23 cellular contexts compared by ENCODE assay signal in genomic region chr1:190328871-190329270, GRCh38.
DNase-seq lines count a peak whose midpoint lies in the region; ATAC-seq, FAIRE-seq and TF ChIP-seq lines count a peak whose summit lies in the region.
"Had no signal": no experiment of that assay in that cellular context is flagged by ENCODE, and none has a peak within 500 bp of the region (broad histone marks: within the 10 kb centered on the region; RNA-seq: fewer than 3 reads in every experiment).

No MANE protein-coding gene starts in this region.

- no peaks in the 10 kb centered on the region for H3F3A ChIP-seq in PC-3 (ENCODE audit: low read length, unreplicated experiment)

- TF ChIP-seq EP300 in A549 (IDR thresholded peaks at IDR 0.05) (no peak), K562 (IDR thresholded peaks at IDR 0.05; ENCODE audit: low read length) (no peak)

- H3K4me1 Mint-ChIP-seq in MCF 10A (ENCODE audit: insufficient read depth, unreplicated experiment), result peaks cover 17% of the 10 kb centered on the region
- H3K4me1 Mint-ChIP-seq: B cell had no signal

- H3K9me2 ChIP-seq in PC-3 (replicated peaks; ENCODE audit: low read length), result no peaks in the 10 kb centered on the region

- H3K27me3 ChIP-seq in breast epithelium (no peaks in the 10 kb centered on the region), PC-3 (ENCODE audit: low read length) (peaks cover 11% of the 10 kb centered on the region; the same call in 1 of the 2 replicates), K562 (ENCODE audit: control insufficient read depth in 2 of 2, insufficient read depth in 2 of 2, low read length in 2 of 2) (no peaks in the 10 kb centered on the region)
- H3K27me3 ChIP-seq: BLaER1 treated with 17β-estradiol and CSF1 and Interleukin-3, amounts not matched to agents 10 nM and 100 nM had no signal

- H3K4me3 ChIP-seq in breast epithelium, result no peak overlapping the region
- no peak overlapping the region for H3K4me3 ChIP-seq in A549
- H3K4me3 ChIP-seq in PC-3 (ENCODE audit: low read length), result no peak overlapping the region
- H3K4me3 ChIP-seq in K562, result no peak overlapping the region
- H3K4me3 ChIP-seq: BLaER1 treated with 17β-estradiol and CSF1 and Interleukin-3, amounts not matched to agents 10 nM and 100 nM had no signal

- no peaks in the 10 kb centered on the region for H3K9me3 Mint-ChIP-seq in MCF 10A (ENCODE audit: unreplicated experiment)

- 65% methylated on average over 4 of the region's 4 CpGs for WGBS in A549 (ENCODE audit: missing lambda C conversion rate)
- WGBS in K562 (ENCODE audit: insufficient coverage, low coverage, missing lambda C conversion rate), result 0% methylated on average over 4 of the region's 4 CpGs

- H4K20me1 ChIP-seq in PC-3 (ENCODE audit: low read length) (no peaks in the 10 kb centered on the region), K562 (replicated peaks; ENCODE audit: control insufficient read depth, insufficient read depth, low read length) (no peaks in the 10 kb centered on the region)
- H4K20me1 ChIP-seq: BLaER1 treated with 17β-estradiol and CSF1 and Interleukin-3, amounts not matched to agents 10 nM and 100 nM had no signal

- BruUV-seq in MCF 10A (replicated peaks; lab: Mats Ljungman, UMichigan) (no TSS peak), PC-3 (replicated peaks; lab: Mats Ljungman, UMichigan) (no TSS peak), K562 (replicated peaks; lab: Mats Ljungman, UMichigan) (no TSS peak)

- FAIRE-seq in A549 (lab: Jason Lieb, UNC), result no peak
- no peak for FAIRE-seq in K562 (lab: Jason Lieb, UNC)
- FAIRE-seq: A204.1, G401.6, GM12891, GM19239 had no signal

- no peaks in the 10 kb centered on the region for H3K9me3 ChIP-seq in breast epithelium
- no peaks in the 10 kb centered on the region for H3K9me3 ChIP-seq in A549
- no peaks in the 10 kb centered on the region for H3K9me3 ChIP-seq in PC-3 (ENCODE audit: low read length)
- no peaks in the 10 kb centered on the region for H3K9me3 ChIP-seq in K562 (replicated peaks; ENCODE audit: control insufficient read depth, insufficient read depth, low read depth, low read length)
- H3K9me3 ChIP-seq: BLaER1 treated with 17β-estradiol and CSF1 and Interleukin-3, amounts not matched to agents 10 nM and 100 nM; Caco-2 had no signal

- no peaks in the 10 kb centered on the region for H3K9me1 ChIP-seq in K562 (ENCODE audit: control insufficient read depth, insufficient read depth, low read length)

- no peak overlapping the region for H3K9ac ChIP-seq in PC-3 (ENCODE audit: low read length)
- no peak overlapping the region for H3K9ac ChIP-seq in K562 (ENCODE audit: insufficient read depth in 1 of 2, low read depth in 2 of 2, low read length in 2 of 2)
- H3K9ac ChIP-seq: BLaER1 treated with 17β-estradiol and CSF1 and Interleukin-3, amounts not matched to agents 10 nM and 100 nM had no signal

- ATAC-seq in A549 (no peak), PC-3 (no peak), K562 (no peak), HG03196 (IDR thresholded peaks at IDR 0.05; ENCODE audit: unreplicated experiment) (no peak), GM21360 (IDR thresholded peaks at IDR 0.05; ENCODE audit: unreplicated experiment) (no peak)
- ATAC-seq: CD8-positive, alpha-beta T cell had no signal

- TF ChIP-seq CTCF in MCF 10A (IDR thresholded peaks at IDR 0.05; ENCODE audit: unreplicated experiment), result no peak
- TF ChIP-seq CTCF in breast epithelium (IDR thresholded peaks at IDR 0.05), result no peak
- TF ChIP-seq CTCF in A549 (IDR thresholded peaks at IDR 0.05), result no peak
- no peak for TF ChIP-seq CTCF in PC-3 (conservative IDR thresholded peaks at IDR 0.05; ENCODE audit: low read depth, low read length)
- TF ChIP-seq CTCF in K562 (IDR thresholded peaks at IDR 0.05 in 2 of 3, conservative IDR thresholded peaks at IDR 0.05 in 1 of 3; ENCODE audit: insufficient read depth in 2 of 3, low read depth in 1 of 3, low read length in 3 of 3), result no peak

- H3K4me3 Mint-ChIP-seq in MCF 10A (ENCODE audit: unreplicated experiment), result no peak overlapping the region
- H3K4me3 Mint-ChIP-seq: B cell; CD4-positive, alpha-beta T cell; CD8-positive, alpha-beta T cell had no signal

- H3K79me2 ChIP-seq in PC-3 (ENCODE audit: low read length) (no peaks in the 10 kb centered on the region), K562 (ENCODE audit: control insufficient read depth, insufficient read depth, low read length) (no peaks in the 10 kb centered on the region)

- no peak for DNase-seq in MCF 10A (ENCODE audit: unreplicated experiment)
- DNase-seq in breast epithelium (ENCODE audit: low spot score in 2 of 2), result no peak
- DNase-seq in A549 (ENCODE audit: low read depth in 1 of 2, low spot score in 1 of 2), result no peak
- DNase-seq in PC-3, result no peak
- no peak for DNase-seq in K562 (ENCODE audit: extremely low read depth in 1 of 4, low spot score in 3 of 4)
- no peak for DNase-seq in 8988T
- DNase-seq: AML-193; Caco-2; Calu3; CD4-positive, alpha-beta T cell; CD8-positive, alpha-beta T cell; DMS79 treated with DMSO at 0.1 percent for 48 hours; GF-D8 had no signal

- intact Hi-C loops in MCF 10A (cut with micrococcal nuclease), result no loop called here
- intact Hi-C loops in breast epithelium (cut with DNase I; ENCODE audit: low total_unique reads), result no loop called here
- intact Hi-C loops in PC-3 (cut with micrococcal nuclease), result no loop called here
- intact Hi-C loops in K562 (cut with micrococcal nuclease), result no loop called here

- in situ Hi-C loops in K562 (cut with MboI), result no loop called here

- H3K27ac ChIP-seq in breast epithelium (no peak overlapping the region), A549 (no peak overlapping the region), PC-3 (ENCODE audit: low read length) (no peak overlapping the region), K562 (ENCODE audit: extremely low read depth, low read depth, low read length) (no peak overlapping the region)
- H3K27ac ChIP-seq: 22Rv1; BLaER1 treated with 17β-estradiol and CSF1 and Interleukin-3, amounts not matched to agents 10 nM and 100 nM; C4-2B had no signal

- POLR2A ChIA-PET in MCF 10A (lab: Yijun Ruan, JAX), result interaction anchor here (0.7 kb wide), 1 partner anchor 131 kb away, joined by 3 read pairs; no protein-coding TSS in a partner anchor
- POLR2A ChIA-PET in A549 (lab: Yijun Ruan, JAX), result no interaction called here
- POLR2A ChIA-PET in PC-3 (lab: Charles Lee; ENCODE audit: unreplicated experiment), result interaction anchor here (0.7 kb wide), 1 partner anchor 31 kb away, joined by 12 read pairs; no protein-coding TSS in a partner anchor
- POLR2A ChIA-PET in K562 (lab: Yijun Ruan, JAX), result no interaction called here

- H3K4me2 ChIP-seq in A549 (no peak overlapping the region), PC-3 (ENCODE audit: low read length) (peak overlapping the region; percentile 4; the same call in 1 of the 2 replicates), K562 (ENCODE audit: insufficient read depth, low read length) (no peak overlapping the region)
- H3K4me2 ChIP-seq: BLaER1 treated with 17β-estradiol and CSF1 and Interleukin-3, amounts not matched to agents 10 nM and 100 nM had no signal

- H2AFZ ChIP-seq in PC-3 (ENCODE audit: low read length) (no peak overlapping the region), K562 (ENCODE audit: low read depth, low read length) (no peak overlapping the region)

- H3K36me3 Mint-ChIP-seq in MCF 10A (ENCODE audit: insufficient read depth, unreplicated experiment), result no peaks in the 10 kb centered on the region
- H3K36me3 Mint-ChIP-seq: CD8-positive, alpha-beta T cell had no signal

- peak overlapping the region; percentile 62 for H3K27ac Mint-ChIP-seq in MCF 10A (ENCODE audit: low read depth, unreplicated experiment)
- H3K27ac Mint-ChIP-seq: B cell; CD4-positive, alpha-beta T cell; CD8-positive, alpha-beta T cell had no signal

- CTCF ChIA-PET in MCF 10A (lab: Yijun Ruan, JAX) (interaction anchor here (1.1 kb wide), 2 partner anchors 10 to 44 kb away, joined by 3 to 4 read pairs; no protein-coding TSS in a partner anchor), A549 (lab: Yijun Ruan, JAX) (interaction anchor here (1.3 to 1.4 kb wide), 2 partner anchors 7 to 345 kb away, joined by 3 read pairs; no protein-coding TSS in a partner anchor), PC-3 (lab: Charles Lee) (interaction anchor here (0.6 kb wide), 1 partner anchor 708 kb away, joined by 3 read pairs; no protein-coding TSS in a partner anchor), K562 (lab: Yijun Ruan, JAX; ENCODE audit: low intra/inter-chr PET ratio) (no interaction called here)

- H3K4me1 ChIP-seq in breast epithelium (no peaks in the 10 kb centered on the region), A549 (no peaks in the 10 kb centered on the region), PC-3 (ENCODE audit: insufficient read depth, low read length) (peaks cover 16% of the 10 kb centered on the region), K562 (replicated peaks in 1 of 2; ENCODE audit: control insufficient read depth in 2 of 2, insufficient read depth in 2 of 2, low read length in 2 of 2) (no peaks in the 10 kb centered on the region)
- H3K4me1 ChIP-seq: BLaER1 treated with 17β-estradiol and CSF1 and Interleukin-3, amounts not matched to agents 10 nM and 100 nM; Caco-2 had no signal

- no peaks in the 10 kb centered on the region for H3K27me3 Mint-ChIP-seq in MCF 10A (ENCODE audit: insufficient read depth, unreplicated experiment)
- H3K27me3 Mint-ChIP-seq: B cell; CD4-positive, alpha-beta T cell had no signal

- H3K36me3 ChIP-seq in breast epithelium (peaks cover under 1% of the 10 kb centered on the region), PC-3 (ENCODE audit: low read depth, low read length) (no peaks in the 10 kb centered on the region), K562 (ENCODE audit: control insufficient read depth, insufficient read depth, low read length) (no peaks in the 10 kb centered on the region)
- H3K36me3 ChIP-seq: BLaER1 treated with 17β-estradiol and CSF1 and Interleukin-3, amounts not matched to agents 10 nM and 100 nM had no signal

- no peak for TF ChIP-seq RAD21 in A549 (conservative IDR thresholded peaks at IDR 0.05 in 1 of 2, IDR thresholded peaks at IDR 0.05 in 1 of 2)
- TF ChIP-seq RAD21 in K562 (CRISPR knock-in tag; conservative IDR thresholded peaks at IDR 0.05 in 1 of 2, IDR thresholded peaks at IDR 0.05 in 1 of 2), result no peak

- no peak for TF ChIP-seq POLR2A in breast epithelium (IDR thresholded peaks at IDR 0.05)
- TF ChIP-seq POLR2A in A549 (IDR thresholded peaks at IDR 0.05; ENCODE audit: low read length), result no peak
- TF ChIP-seq POLR2A in K562 (conservative IDR thresholded peaks at IDR 0.05), result no peak

TF ChIP-seq in A549, 52 proteins besides CTCF, POLR2A, EP300 and RAD21:
- TF ChIP-seq MAFK (IDR thresholded peaks at IDR 0.05; ENCODE audit: partially characterized antibody) (peak; percentile 97), FOSL2 (IDR thresholded peaks at IDR 0.05) (no peak), FOSL2 (CRISPR knock-in tag; IDR thresholded peaks at IDR 0.05) (no peak)

TF ChIP-seq in K562, 482 proteins besides CTCF, POLR2A, EP300 and RAD21 (continues in another document):
- TF ChIP-seq MAFK (IDR thresholded peaks at IDR 0.05; ENCODE audit: low read length) (peak; percentile 93), MAFF (IDR thresholded peaks at IDR 0.05; ENCODE audit: low read length) (peak; percentile 93), C11orf30 (IDR thresholded peaks at IDR 0.05; ENCODE audit: low read depth) (peak; percentile 71; the same call in 1 of the 2 replicates), ZKSCAN3 (CRISPR knock-in tag; IDR thresholded peaks at IDR 0.05) (no peak), KLF16 (IDR thresholded peaks at IDR 0.05) (no peak), MAFG (tag; conservative IDR thresholded peaks at IDR 0.05) (peak; percentile 84)

Comparison
In these comparisons a context has a peak if more than half of its experiments do, and no peak if none do; other contexts are left out.
1. POLR2A ChIA-PET loops: an anchor here in MCF 10A (0.7 kb wide) and PC-3 (0.7 kb wide); none called in A549 and K562.